8 cellular contexts compared by ENCODE assay signal in genomic region chr6:110877154-110877564, GRCh38. TPM values are rescaled to one million over a fixed set of nuclear protein-coding genes. Genes with fewer than 3 reads are reported as not detected.
A peak's percentile ranks its signal among the peaks of the same experiment; 100 is the strongest.
DNase-seq lines count a peak whose midpoint lies in the region; ATAC-seq and TF ChIP-seq lines count a peak whose summit lies in the region.

No MANE protein-coding gene starts in this region.

- peaks cover 89% of the 10 kb centered on the region for H3K79me2 ChIP-seq in PC-3 (ENCODE audit: low read length)

- CTCF ChIA-PET in PC-3 (lab: Charles Lee), result interaction anchor here (1.0 kb wide), 1 partner anchor 62 kb away, joined by 6 read pairs; the partner anchor contains the start of gene CDK19

- peak overlapping the region; percentile 96 for H3K4me3 ChIP-seq in PC-3 (ENCODE audit: low read length)
- H3K4me3 ChIP-seq in epithelial cell of esophagus (ENCODE audit: low read length), result peak overlapping the region; percentile 96

- no TSS peak for BruUV-seq in PC-3 (replicated peaks; lab: Mats Ljungman, UMichigan)

- H2AFZ ChIP-seq in PC-3 (ENCODE audit: low read length), result no peak overlapping the region

- H3K27ac ChIP-seq in PC-3 (ENCODE audit: low read length), result no peak overlapping the region

- peaks cover 32% of the 10 kb centered on the region for H3K4me1 ChIP-seq in PC-3 (ENCODE audit: insufficient read depth, low read length)

- H3K9me2 ChIP-seq in PC-3 (replicated peaks; ENCODE audit: low read length), result no peaks in the 10 kb centered on the region

- H3F3A ChIP-seq in PC-3 (ENCODE audit: low read length, unreplicated experiment), result no peaks in the 10 kb centered on the region

- H3K27me3 ChIP-seq in PC-3 (ENCODE audit: low read length), result no peaks in the 10 kb centered on the region

- peak; percentile 19 for DNase-seq in ELR (ENCODE audit: low read depth)
- no peak for DNase-seq in PC-3
- no peak for DNase-seq in epithelial cell of esophagus (ENCODE audit: low read depth)
- peak; percentile 71 for DNase-seq in pons (ENCODE audit: low spot score)
- DNase-seq in DMS79 treated with DMSO at 0.1 percent for 48 hours (lab: John Stamatoyannopoulos, UW), result no peak
- DNase-seq in SKM-1 (lab: John Stamatoyannopoulos, UW; ENCODE audit: unreplicated experiment), result no peak
- no peak for DNase-seq in NOMO-1 treated with dmso at 0.1 percent for 144 hours (lab: John Stamatoyannopoulos, UW; ENCODE audit: unreplicated experiment)

- peaks cover 67% of the 10 kb centered on the region for H4K20me1 ChIP-seq in PC-3 (ENCODE audit: low read length)

- ATAC-seq in PC-3, result no peak
- no peak for ATAC-seq in HG03571 (IDR thresholded peaks at IDR 0.05; ENCODE audit: unreplicated experiment)

- peak overlapping the region; percentile 97 for H3K4me2 ChIP-seq in PC-3 (ENCODE audit: low read length)

- H3K36me3 ChIP-seq in PC-3 (ENCODE audit: low read depth, low read length), result no peaks in the 10 kb centered on the region; the same call in none of the 2 replicates

- H3K9me3 ChIP-seq in PC-3 (ENCODE audit: low read length), result no peaks in the 10 kb centered on the region

- H3K9ac ChIP-seq in PC-3 (ENCODE audit: low read length), result peak overlapping the region; percentile 97

- intact Hi-C loops in PC-3 (cut with micrococcal nuclease), result loop anchor here (1.0 kb wide), 1 partner anchor 62 kb away; the partner anchor contains the start of gene CDK19

- TF ChIP-seq CTCF in PC-3 (conservative IDR thresholded peaks at IDR 0.05; ENCODE audit: low read depth, low read length), result no peak
- no peak for TF ChIP-seq CTCF in epithelial cell of esophagus (IDR thresholded peaks at IDR 0.05; ENCODE audit: insufficient read depth, low read depth, low read length, missing control alignments)

- POLR2A ChIA-PET in PC-3 (lab: Charles Lee; ENCODE audit: unreplicated experiment), result interaction anchor here (0.6 kb wide), 1 partner anchor 351 kb away, joined by 5 read pairs; no protein-coding TSS in a partner anchor

RNA-seq across cellular contexts. Expression of gene AMD1, which starts 2.6 kb away (rescaled TPM):
- total RNA-seq in PC-3 (2014; rRNA removed), result 56.2 and 72.5 TPM in 2 replicates

Comparison
In these comparisons a context has a peak if more than half of its experiments do, and no peak if none do; other contexts are left out.
1. DNase-seq: peak in ELR (single experiment) and pons (single experiment); none in PC-3 (single experiment), epithelial cell of esophagus (single experiment), DMS79 treated with DMSO at 0.1 percent for 48 hours (single experiment), SKM-1 (single experiment) and NOMO-1 treated with dmso at 0.1 percent for 144 hours (single experiment).